1 cellular context compared by ENCODE assay signal in the genomic region with DNA sequence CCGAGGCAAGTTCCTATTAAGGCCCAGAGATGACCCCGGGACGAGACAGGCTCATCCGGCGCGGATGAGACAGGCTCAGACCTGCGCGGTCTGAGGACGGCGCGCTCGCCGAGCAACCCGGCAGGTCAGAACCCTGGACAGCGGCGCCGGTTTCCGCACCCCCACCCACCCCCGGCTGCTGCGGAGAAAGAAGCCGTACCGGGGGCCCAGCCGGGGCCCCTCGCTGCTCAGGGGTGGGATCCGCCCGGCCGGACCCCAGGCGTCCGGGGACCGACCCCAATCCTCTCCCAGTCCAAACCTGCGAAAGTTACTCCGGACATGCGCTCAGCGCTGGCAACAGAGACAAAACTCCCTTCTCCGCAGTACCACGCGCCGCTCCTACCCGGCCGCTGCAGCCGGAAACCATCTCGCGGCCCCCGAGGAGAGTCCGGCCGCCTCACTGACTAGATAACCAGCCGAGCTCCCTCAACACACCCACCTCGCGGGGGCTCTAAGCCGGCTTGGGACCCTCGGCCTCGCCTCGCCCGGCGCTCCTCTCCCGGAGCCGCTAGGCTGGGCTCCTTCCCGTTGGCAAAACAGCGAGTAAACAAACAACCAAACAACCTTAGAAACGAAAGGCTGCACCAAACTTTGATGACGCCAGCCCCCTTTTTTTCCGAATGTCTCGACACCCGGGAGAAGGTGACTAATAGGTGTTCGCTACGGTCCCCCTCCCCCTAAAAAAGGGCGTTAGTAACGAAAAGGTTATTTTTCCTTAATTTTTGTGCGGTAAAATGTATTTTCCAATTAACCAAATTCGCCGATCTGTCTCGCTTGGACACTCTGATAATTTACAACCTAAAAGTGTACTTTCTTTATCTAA.
TF ChIP-seq lines count a peak whose summit lies in the region.

No MANE protein-coding gene starts in this region.

TF ChIP-seq in K562, 482 proteins besides CTCF, POLR2A, EP300 and RAD21 (continued from another document and continues in another):
- no peak for TF ChIP-seq CCAR2 (IDR thresholded peaks at IDR 0.05; ENCODE audit: low read depth, low read length)
- TF ChIP-seq ZNF639 (CRISPR knock-in tag; conservative IDR thresholded peaks at IDR 0.05 in 1 of 2, IDR thresholded peaks at IDR 0.05 in 1 of 2) = no peak
- TF ChIP-seq L3MBTL2 (IDR thresholded peaks at IDR 0.05) = no peak
- TF ChIP-seq, protein P1, sequence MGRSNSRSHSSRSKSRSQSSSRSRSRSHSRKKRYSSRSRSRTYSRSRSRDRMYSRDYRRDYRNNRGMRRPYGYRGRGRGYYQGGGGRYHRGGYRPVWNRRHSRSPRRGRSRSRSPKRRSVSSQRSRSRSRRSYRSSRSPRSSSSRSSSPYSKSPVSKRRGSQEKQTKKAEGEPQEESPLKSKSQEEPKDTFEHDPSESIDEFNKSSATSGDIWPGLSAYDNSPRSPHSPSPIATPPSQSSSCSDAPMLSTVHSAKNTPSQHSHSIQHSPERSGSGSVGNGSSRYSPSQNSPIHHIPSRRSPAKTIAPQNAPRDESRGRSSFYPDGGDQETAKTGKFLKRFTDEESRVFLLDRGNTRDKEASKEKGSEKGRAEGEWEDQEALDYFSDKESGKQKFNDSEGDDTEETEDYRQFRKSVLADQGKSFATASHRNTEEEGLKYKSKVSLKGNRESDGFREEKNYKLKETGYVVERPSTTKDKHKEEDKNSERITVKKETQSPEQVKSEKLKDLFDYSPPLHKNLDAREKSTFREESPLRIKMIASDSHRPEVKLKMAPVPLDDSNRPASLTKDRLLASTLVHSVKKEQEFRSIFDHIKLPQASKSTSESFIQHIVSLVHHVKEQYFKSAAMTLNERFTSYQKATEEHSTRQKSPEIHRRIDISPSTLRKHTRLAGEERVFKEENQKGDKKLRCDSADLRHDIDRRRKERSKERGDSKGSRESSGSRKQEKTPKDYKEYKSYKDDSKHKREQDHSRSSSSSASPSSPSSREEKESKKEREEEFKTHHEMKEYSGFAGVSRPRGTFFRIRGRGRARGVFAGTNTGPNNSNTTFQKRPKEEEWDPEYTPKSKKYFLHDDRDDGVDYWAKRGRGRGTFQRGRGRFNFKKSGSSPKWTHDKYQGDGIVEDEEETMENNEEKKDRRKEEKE (IDR thresholded peaks at IDR 0.05; ENCODE audit: borderline replicate concordance in 1 of 2, control insufficient read depth in 1 of 2, low read depth in 2 of 2, low read length in 1 of 2) = no peak
- no peak for TF ChIP-seq ZNF551 (CRISPR knock-in tag; IDR thresholded peaks at IDR 0.05)
- no peak for TF ChIP-seq ZFP30 (CRISPR knock-in tag; IDR thresholded peaks at IDR 0.05; ENCODE audit: borderline replicate concordance)
- peak in 1 of 2 experiments; percentile 60; a peak in 1 of 4 replicates for TF ChIP-seq SRF (CRISPR knock-in tag; IDR thresholded peaks at IDR 0.05)
- TF ChIP-seq, protein P2, sequence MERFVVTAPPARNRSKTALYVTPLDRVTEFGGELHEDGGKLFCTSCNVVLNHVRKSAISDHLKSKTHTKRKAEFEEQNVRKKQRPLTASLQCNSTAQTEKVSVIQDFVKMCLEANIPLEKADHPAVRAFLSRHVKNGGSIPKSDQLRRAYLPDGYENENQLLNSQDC (CRISPR knock-in tag; IDR thresholded peaks at IDR 0.05) = no peak
- TF ChIP-seq DPF2 (IDR thresholded peaks at IDR 0.05) = no peak
- no peak for TF ChIP-seq MTA1 (IDR thresholded peaks at IDR 0.05; ENCODE audit: borderline replicate concordance)
- no peak for TF ChIP-seq KLF6 (CRISPR knock-in tag; IDR thresholded peaks at IDR 0.05; ENCODE audit: borderline replicate concordance)
- TF ChIP-seq, protein P3, sequence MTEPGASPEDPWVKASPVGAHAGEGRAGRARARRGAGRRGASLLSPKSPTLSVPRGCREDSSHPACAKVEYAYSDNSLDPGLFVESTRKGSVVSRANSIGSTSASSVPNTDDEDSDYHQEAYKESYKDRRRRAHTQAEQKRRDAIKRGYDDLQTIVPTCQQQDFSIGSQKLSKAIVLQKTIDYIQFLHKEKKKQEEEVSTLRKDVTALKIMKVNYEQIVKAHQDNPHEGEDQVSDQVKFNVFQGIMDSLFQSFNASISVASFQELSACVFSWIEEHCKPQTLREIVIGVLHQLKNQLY (CRISPR knock-in tag; conservative IDR thresholded peaks at IDR 0.05) = no peak
- TF ChIP-seq ARID1B (IDR thresholded peaks at IDR 0.05) = no peak
- TF ChIP-seq HDAC1 (IDR thresholded peaks at IDR 0.05) = no peak
- no peak for TF ChIP-seq MAFF (IDR thresholded peaks at IDR 0.05; ENCODE audit: low read length)
- peak; percentile 19; the same call in 1 of the 2 replicates for TF ChIP-seq CREM (IDR thresholded peaks at IDR 0.05; ENCODE audit: low read depth)
- TF ChIP-seq ID3 (CRISPR knock-in tag; IDR thresholded peaks at IDR 0.05) = no peak
- TF ChIP-seq ID3 (tag; IDR thresholded peaks at IDR 0.05) = no peak
- TF ChIP-seq, protein P4, sequence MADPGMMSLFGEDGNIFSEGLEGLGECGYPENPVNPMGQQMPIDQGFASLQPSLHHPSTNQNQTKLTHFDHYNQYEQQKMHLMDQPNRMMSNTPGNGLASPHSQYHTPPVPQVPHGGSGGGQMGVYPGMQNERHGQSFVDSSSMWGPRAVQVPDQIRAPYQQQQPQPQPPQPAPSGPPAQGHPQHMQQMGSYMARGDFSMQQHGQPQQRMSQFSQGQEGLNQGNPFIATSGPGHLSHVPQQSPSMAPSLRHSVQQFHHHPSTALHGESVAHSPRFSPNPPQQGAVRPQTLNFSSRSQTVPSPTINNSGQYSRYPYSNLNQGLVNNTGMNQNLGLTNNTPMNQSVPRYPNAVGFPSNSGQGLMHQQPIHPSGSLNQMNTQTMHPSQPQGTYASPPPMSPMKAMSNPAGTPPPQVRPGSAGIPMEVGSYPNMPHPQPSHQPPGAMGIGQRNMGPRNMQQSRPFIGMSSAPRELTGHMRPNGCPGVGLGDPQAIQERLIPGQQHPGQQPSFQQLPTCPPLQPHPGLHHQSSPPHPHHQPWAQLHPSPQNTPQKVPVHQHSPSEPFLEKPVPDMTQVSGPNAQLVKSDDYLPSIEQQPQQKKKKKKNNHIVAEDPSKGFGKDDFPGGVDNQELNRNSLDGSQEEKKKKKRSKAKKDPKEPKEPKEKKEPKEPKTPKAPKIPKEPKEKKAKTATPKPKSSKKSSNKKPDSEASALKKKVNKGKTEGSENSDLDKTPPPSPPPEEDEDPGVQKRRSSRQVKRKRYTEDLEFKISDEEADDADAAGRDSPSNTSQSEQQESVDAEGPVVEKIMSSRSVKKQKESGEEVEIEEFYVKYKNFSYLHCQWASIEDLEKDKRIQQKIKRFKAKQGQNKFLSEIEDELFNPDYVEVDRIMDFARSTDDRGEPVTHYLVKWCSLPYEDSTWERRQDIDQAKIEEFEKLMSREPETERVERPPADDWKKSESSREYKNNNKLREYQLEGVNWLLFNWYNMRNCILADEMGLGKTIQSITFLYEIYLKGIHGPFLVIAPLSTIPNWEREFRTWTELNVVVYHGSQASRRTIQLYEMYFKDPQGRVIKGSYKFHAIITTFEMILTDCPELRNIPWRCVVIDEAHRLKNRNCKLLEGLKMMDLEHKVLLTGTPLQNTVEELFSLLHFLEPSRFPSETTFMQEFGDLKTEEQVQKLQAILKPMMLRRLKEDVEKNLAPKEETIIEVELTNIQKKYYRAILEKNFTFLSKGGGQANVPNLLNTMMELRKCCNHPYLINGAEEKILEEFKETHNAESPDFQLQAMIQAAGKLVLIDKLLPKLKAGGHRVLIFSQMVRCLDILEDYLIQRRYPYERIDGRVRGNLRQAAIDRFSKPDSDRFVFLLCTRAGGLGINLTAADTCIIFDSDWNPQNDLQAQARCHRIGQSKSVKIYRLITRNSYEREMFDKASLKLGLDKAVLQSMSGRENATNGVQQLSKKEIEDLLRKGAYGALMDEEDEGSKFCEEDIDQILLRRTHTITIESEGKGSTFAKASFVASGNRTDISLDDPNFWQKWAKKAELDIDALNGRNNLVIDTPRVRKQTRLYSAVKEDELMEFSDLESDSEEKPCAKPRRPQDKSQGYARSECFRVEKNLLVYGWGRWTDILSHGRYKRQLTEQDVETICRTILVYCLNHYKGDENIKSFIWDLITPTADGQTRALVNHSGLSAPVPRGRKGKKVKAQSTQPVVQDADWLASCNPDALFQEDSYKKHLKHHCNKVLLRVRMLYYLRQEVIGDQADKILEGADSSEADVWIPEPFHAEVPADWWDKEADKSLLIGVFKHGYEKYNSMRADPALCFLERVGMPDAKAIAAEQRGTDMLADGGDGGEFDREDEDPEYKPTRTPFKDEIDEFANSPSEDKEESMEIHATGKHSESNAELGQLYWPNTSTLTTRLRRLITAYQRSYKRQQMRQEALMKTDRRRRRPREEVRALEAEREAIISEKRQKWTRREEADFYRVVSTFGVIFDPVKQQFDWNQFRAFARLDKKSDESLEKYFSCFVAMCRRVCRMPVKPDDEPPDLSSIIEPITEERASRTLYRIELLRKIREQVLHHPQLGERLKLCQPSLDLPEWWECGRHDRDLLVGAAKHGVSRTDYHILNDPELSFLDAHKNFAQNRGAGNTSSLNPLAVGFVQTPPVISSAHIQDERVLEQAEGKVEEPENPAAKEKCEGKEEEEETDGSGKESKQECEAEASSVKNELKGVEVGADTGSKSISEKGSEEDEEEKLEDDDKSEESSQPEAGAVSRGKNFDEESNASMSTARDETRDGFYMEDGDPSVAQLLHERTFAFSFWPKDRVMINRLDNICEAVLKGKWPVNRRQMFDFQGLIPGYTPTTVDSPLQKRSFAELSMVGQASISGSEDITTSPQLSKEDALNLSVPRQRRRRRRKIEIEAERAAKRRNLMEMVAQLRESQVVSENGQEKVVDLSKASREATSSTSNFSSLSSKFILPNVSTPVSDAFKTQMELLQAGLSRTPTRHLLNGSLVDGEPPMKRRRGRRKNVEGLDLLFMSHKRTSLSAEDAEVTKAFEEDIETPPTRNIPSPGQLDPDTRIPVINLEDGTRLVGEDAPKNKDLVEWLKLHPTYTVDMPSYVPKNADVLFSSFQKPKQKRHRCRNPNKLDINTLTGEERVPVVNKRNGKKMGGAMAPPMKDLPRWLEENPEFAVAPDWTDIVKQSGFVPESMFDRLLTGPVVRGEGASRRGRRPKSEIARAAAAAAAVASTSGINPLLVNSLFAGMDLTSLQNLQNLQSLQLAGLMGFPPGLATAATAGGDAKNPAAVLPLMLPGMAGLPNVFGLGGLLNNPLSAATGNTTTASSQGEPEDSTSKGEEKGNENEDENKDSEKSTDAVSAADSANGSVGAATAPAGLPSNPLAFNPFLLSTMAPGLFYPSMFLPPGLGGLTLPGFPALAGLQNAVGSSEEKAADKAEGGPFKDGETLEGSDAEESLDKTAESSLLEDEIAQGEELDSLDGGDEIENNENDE (IDR thresholded peaks at IDR 0.05; ENCODE audit: low read depth, low read length) = no peak
- TF ChIP-seq CBX1 (IDR thresholded peaks at IDR 0.05; ENCODE audit: low read depth) = no peak
- TF ChIP-seq MAFK (IDR thresholded peaks at IDR 0.05; ENCODE audit: low read length) = no peak
- no peak for TF ChIP-seq NR2C1 (IDR thresholded peaks at IDR 0.05)
- no peak for TF ChIP-seq NR2C1 (tag; IDR thresholded peaks at IDR 0.05)
- TF ChIP-seq, protein P5, sequence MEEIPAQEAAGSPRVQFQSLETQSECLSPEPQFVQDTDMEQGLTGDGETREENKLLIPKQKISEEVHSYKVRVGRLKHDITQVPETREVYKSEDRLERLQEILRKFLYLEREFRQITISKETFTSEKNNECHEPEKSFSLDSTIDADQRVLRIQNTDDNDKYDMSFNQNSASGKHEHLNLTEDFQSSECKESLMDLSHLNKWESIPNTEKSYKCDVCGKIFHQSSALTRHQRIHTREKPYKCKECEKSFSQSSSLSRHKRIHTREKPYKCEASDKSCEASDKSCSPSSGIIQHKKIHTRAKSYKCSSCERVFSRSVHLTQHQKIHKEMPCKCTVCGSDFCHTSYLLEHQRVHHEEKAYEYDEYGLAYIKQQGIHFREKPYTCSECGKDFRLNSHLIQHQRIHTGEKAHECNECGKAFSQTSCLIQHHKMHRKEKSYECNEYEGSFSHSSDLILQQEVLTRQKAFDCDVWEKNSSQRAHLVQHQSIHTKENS (CRISPR knock-in tag; IDR thresholded peaks at IDR 0.05) = no peak
- no peak for TF ChIP-seq ZNF174 (CRISPR knock-in tag; IDR thresholded peaks at IDR 0.05)
- no peak for TF ChIP-seq CHCHD3 (CRISPR knock-in tag; IDR thresholded peaks at IDR 0.05)
- no peak for TF ChIP-seq ZNF354B (CRISPR knock-in tag; IDR thresholded peaks at IDR 0.05)
- no peak for TF ChIP-seq ZNF316 (IDR thresholded peaks at IDR 0.05)
- no peak for TF ChIP-seq FOXO4 (CRISPR knock-in tag; IDR thresholded peaks at IDR 0.05)
